ENCODE assay signal across 17 cellular contexts in the genomic region with DNA sequence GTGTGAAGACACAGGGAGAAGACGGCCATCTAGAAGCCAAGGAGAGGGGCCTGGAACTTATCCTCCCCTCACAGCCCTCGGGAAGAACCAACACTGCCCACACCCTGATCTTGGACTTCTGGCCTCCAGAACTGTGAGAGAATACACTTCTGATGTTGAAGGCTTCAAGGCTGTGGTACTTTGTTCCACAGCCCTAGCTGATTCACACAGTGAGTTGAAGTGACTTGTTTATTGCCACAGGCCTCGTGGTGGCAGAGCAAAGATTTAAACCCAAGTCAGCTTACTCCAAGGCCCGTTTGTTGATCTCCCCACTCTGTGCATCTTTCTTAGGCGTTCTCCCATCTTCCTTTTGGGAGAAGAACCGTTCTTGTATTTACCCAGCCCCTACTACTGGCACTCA.
DNase-seq lines count a peak whose midpoint lies in the region; ATAC-seq and TF ChIP-seq lines count a peak whose summit lies in the region.
"Had no signal": no experiment of that assay in that cellular context is flagged by ENCODE, and none has a peak within 500 bp of the region (broad histone marks: within the 10 kb centered on the region; RNA-seq: fewer than 3 reads in every experiment).

No MANE protein-coding gene starts in this region.

- no peaks in the 10 kb centered on the region for H3K9me2 ChIP-seq in hepatocyte (replicated peaks; ENCODE audit: insufficient read depth)

- H3K4me2 ChIP-seq in hepatocyte = no peak overlapping the region

- H3K9me3 ChIP-seq in CD4-positive, CD25-positive, alpha-beta regulatory T cell (ENCODE audit: control insufficient read depth in 2 of 2, low read length in 2 of 2) = no peaks in the 10 kb centered on the region
- H3K9me3 ChIP-seq in hepatocyte (ENCODE audit: low read depth) = no peaks in the 10 kb centered on the region

- peaks cover 5% of the 10 kb centered on the region for H3K36me3 Mint-ChIP-seq in CD4-positive, CD25-positive, alpha-beta regulatory T cell
- peaks cover 0 to 5% of the 10 kb centered on the region in 2 donors for H3K36me3 Mint-ChIP-seq in naive B cell
- H3K36me3 Mint-ChIP-seq in stimulated activated naive B cell treated with anti-CD40 and anti-IgM and Interleukin-4, amounts not matched to agents 10 μg/mL and 1 μg/mL and 100 μg/mL, for 72 hours = peaks cover 8% of the 10 kb centered on the region in 2 donors
- H3K36me3 Mint-ChIP-seq: CD8-positive, alpha-beta memory T cell had no signal

- H3K27me3 Mint-ChIP-seq in CD4-positive, CD25-positive, alpha-beta regulatory T cell = no peaks in the 10 kb centered on the region
- H3K27me3 Mint-ChIP-seq in naive B cell = no peaks in the 10 kb centered on the region
- H3K27me3 Mint-ChIP-seq in stimulated activated naive B cell treated with anti-CD40 and anti-IgM and Interleukin-4, amounts not matched to agents 10 μg/mL and 1 μg/mL and 100 μg/mL, for 72 hours = no peaks in the 10 kb centered on the region
- H3K27me3 Mint-ChIP-seq: CD8-positive, alpha-beta memory T cell; IgD-negative memory B cell had no signal

- H3K9me3 Mint-ChIP-seq in CD4-positive, CD25-positive, alpha-beta regulatory T cell = peaks cover 0 to 9% (median 0%) of the 10 kb centered on the region in 7 donors
- H3K9me3 Mint-ChIP-seq in naive B cell = peaks cover 4 to 15% (median 7%) of the 10 kb centered on the region in 7 donors
- H3K9me3 Mint-ChIP-seq in stimulated activated naive B cell treated with anti-CD40 and anti-IgM and Interleukin-4, amounts not matched to agents 10 μg/mL and 1 μg/mL and 100 μg/mL, for 72 hours = peaks cover 7 to 14% of the 10 kb centered on the region in 2 donors

- H3K27ac Mint-ChIP-seq in CD4-positive, CD25-positive, alpha-beta regulatory T cell = peak overlapping the region in 2 of 3 donors; percentile 65 to 77
- peak overlapping the region in 4 of 6 donors; percentile 52 to 97 (median 76) for H3K27ac Mint-ChIP-seq in naive B cell
- H3K27ac Mint-ChIP-seq in stimulated activated naive B cell treated with anti-CD40 and anti-IgM and Interleukin-4, amounts not matched to agents 10 μg/mL and 1 μg/mL and 100 μg/mL, for 72 hours = peak overlapping the region; percentile 14
- H3K27ac Mint-ChIP-seq: H9 had no signal

- TF ChIP-seq CTCF in hepatocyte (IDR thresholded peaks at IDR 0.05; ENCODE audit: poor library complexity) = no peak

- no peak overlapping the region for H3K4me3 ChIP-seq in CD4-positive, CD25-positive, alpha-beta regulatory T cell (ENCODE audit: low read depth, low read length)
- no peak overlapping the region for H3K4me3 ChIP-seq in hepatocyte
- H3K4me3 ChIP-seq: GM12878 had no signal

- H3K79me2 ChIP-seq in hepatocyte = no peaks in the 10 kb centered on the region

- no peak overlapping the region for H3K4me3 Mint-ChIP-seq in CD4-positive, CD25-positive, alpha-beta regulatory T cell
- peak overlapping the region in 2 of 8 donors; percentile 41 to 61 for H3K4me3 Mint-ChIP-seq in naive B cell
- no peak overlapping the region for H3K4me3 Mint-ChIP-seq in stimulated activated naive B cell treated with anti-CD40 and anti-IgM and Interleukin-4, amounts not matched to agents 10 μg/mL and 1 μg/mL and 100 μg/mL, for 72 hours
- H3K4me3 Mint-ChIP-seq: CD8-positive, alpha-beta memory T cell; H9; IgD-negative memory B cell had no signal

- H3K36me3 ChIP-seq in CD4-positive, CD25-positive, alpha-beta regulatory T cell (ENCODE audit: control insufficient read depth, insufficient read depth, low read length) = no peaks in the 10 kb centered on the region
- no peaks in the 10 kb centered on the region for H3K36me3 ChIP-seq in hepatocyte (replicated peaks; ENCODE audit: insufficient read depth, low read depth)

- WGBS in hepatocyte (ENCODE audit: low lambda C conversion rate, missing lambda C conversion rate) = 86% methylated on average over 6 of the region's 6 CpGs

- no peak for DNase-seq in CD4-positive, CD25-positive, alpha-beta regulatory T cell
- DNase-seq in naive B cell (no peak), SHP77 (lab: John Stamatoyannopoulos, UW) (no peak), hepatocyte (ENCODE audit: low spot score) (no peak)
- no peak for DNase-seq in stimulated activated naive B cell treated with anti-CD40 and anti-IgM and Interleukin-4, amounts not matched to agents 10 μg/mL and 1 μg/mL and 100 μg/mL, for 72 hours
- DNase-seq in stimulated activated naive CD4-positive, alpha-beta T cell (lab: John Stamatoyannopoulos, UW) = no peak
- DNase-seq: ACHN; CD8-positive, alpha-beta memory T cell; COR-L47; DMS 273 treated with DMSO at 0.1 percent for 48 hours; DMS53; DND-41; EL; H9 had no signal

- H4K20me1 ChIP-seq in hepatocyte (ENCODE audit: insufficient read depth, poor library complexity, severe bottlenecking) = no peaks in the 10 kb centered on the region

- ATAC-seq in CD4-positive, CD25-positive, alpha-beta regulatory T cell (ENCODE audit: low read depth in 2 of 2) = no peak
- ATAC-seq in naive B cell (ENCODE audit: low read depth in 2 of 2) = no peak
- ATAC-seq in stimulated activated naive B cell treated with anti-CD40 and anti-IgM and Interleukin-4, amounts not matched to agents 10 μg/mL and 1 μg/mL and 100 μg/mL, for 72 hours (replicated peaks) = no peak
- ATAC-seq: GM12878, HepG2 had no signal

- no peaks in the 10 kb centered on the region for H3K27me3 ChIP-seq in CD4-positive, CD25-positive, alpha-beta regulatory T cell (ENCODE audit: control insufficient read depth, insufficient read depth, low read length)
- no peaks in the 10 kb centered on the region for H3K27me3 ChIP-seq in hepatocyte

- H3K4me1 Mint-ChIP-seq in CD4-positive, CD25-positive, alpha-beta regulatory T cell = peaks cover 13 to 36% (median 22%) of the 10 kb centered on the region in 4 donors
- peaks cover 30 to 68% (median 35%) of the 10 kb centered on the region in 3 donors for H3K4me1 Mint-ChIP-seq in naive B cell
- H3K4me1 Mint-ChIP-seq in stimulated activated naive B cell treated with anti-CD40 and anti-IgM and Interleukin-4, amounts not matched to agents 10 μg/mL and 1 μg/mL and 100 μg/mL, for 72 hours = peaks cover 25 to 48% of the 10 kb centered on the region in 2 donors

- H3K27ac ChIP-seq in CD4-positive, CD25-positive, alpha-beta regulatory T cell (ENCODE audit: insufficient read depth, low read length, poor library complexity, severe bottlenecking) = no peak overlapping the region
- no peak overlapping the region for H3K27ac ChIP-seq in hepatocyte

- H2AFZ ChIP-seq in hepatocyte = no peak overlapping the region

- peaks cover 27% of the 10 kb centered on the region for H3K4me1 ChIP-seq in CD4-positive, CD25-positive, alpha-beta regulatory T cell (ENCODE audit: control insufficient read depth, insufficient read depth, low read length, poor library complexity, severe bottlenecking)
- no peaks in the 10 kb centered on the region for H3K4me1 ChIP-seq in hepatocyte (ENCODE audit: insufficient read depth)

Comparison
In these comparisons a context has a peak if more than half of its experiments do, and no peak if none do; other contexts are left out.
1. H3K27ac Mint-ChIP-seq: peak in every context shown above with its lines; median percentile 76 in naive B cell; 71 in CD4-positive, CD25-positive, alpha-beta regulatory T cell; 14 in stimulated activated naive B cell treated with anti-CD40 and anti-IgM and Interleukin-4, amounts not matched to agents 10 μg/mL and 1 μg/mL and 100 μg/mL, for 72 hours.